In the genomic region with DNA sequence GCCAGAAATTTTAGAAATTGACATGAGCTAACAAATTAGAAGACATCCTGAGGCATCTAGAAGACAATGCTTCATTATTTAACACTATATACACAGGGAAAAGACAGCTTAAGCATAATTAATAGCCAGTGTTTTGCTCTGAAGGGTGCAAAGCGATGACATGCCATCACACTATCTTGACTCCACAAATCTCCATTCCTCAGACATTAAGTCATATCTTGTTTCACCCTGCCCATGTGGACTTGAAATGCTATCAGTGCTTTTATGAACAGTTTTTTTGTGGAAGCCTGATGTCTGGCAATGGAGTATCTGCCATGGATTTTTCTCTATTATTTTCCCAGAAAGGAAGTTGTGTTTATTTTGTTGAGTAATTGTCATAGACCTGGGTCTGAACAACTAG, we compare ENCODE assay signal across 22 cellular contexts. TPM values are rescaled to one million over a fixed set of nuclear protein-coding genes. Genes with fewer than 3 reads are reported as not detected.
A peak's percentile ranks its signal among the peaks of the same experiment; 100 is the strongest.
DNase-seq lines count a peak whose midpoint lies in the region; FAIRE-seq and TF ChIP-seq lines count a peak whose summit lies in the region.
"Had no signal": no experiment of that assay in that cellular context is flagged by ENCODE, and none has a peak within 500 bp of the region (broad histone marks: within the 10 kb centered on the region; RNA-seq: fewer than 3 reads in every experiment).

No MANE protein-coding gene starts in this region.

- H3K4me1 ChIP-seq in left ventricle myocardium inferior: peaks cover 6% of the 10 kb centered on the region
- H3K4me1 ChIP-seq: BLaER1 had no signal

- intact Hi-C loops in left ventricle myocardium inferior (cut with micrococcal nuclease) (no loop called here), cardiac septum (cut with DNase I) (no loop called here)

- no peak for FAIRE-seq in bronchial epithelial cell (lab: Jason Lieb, UNC)
- FAIRE-seq: GM12892, H1, HepG2, RCC 7860 had no signal

- H3K27me3 ChIP-seq in left ventricle myocardium inferior (ENCODE audit: low read depth) (no peaks in the 10 kb centered on the region), bronchial epithelial cell (ENCODE audit: control insufficient read depth, insufficient read depth, low read length) (no peaks in the 10 kb centered on the region)
- H3K27me3 ChIP-seq: BLaER1, MG63 had no signal

- TF ChIP-seq CTCF in left ventricle myocardium inferior (IDR thresholded peaks at IDR 0.05; ENCODE audit: borderline replicate concordance) (no peak), bronchial epithelial cell (IDR thresholded peaks at IDR 0.05; ENCODE audit: insufficient read depth, low read length, severe bottlenecking) (no peak), fibroblast of pulmonary artery (IDR thresholded peaks at IDR 0.05; ENCODE audit: low read length, missing control alignments) (no peak)

- H3K27ac ChIP-seq in left ventricle myocardium inferior (replicated peaks): peak overlapping the region; percentile 21
- H3K27ac ChIP-seq: BLaER1, KMS-11 had no signal

- no peak for DNase-seq in left ventricle myocardium inferior
- no peak for DNase-seq in cardiac septum (ENCODE audit: low spot score)
- peak; percentile 41 for DNase-seq in bronchial epithelial cell (ENCODE audit: low read depth)
- peak; percentile 48 for DNase-seq in fibroblast of pulmonary artery (ENCODE audit: low read depth)
- no peak for DNase-seq in mucosa of gallbladder (ENCODE audit: low spot score)
- no peak for DNase-seq in NCI-H187 treated with DMSO at 0.1 percent for 48 hours (lab: John Stamatoyannopoulos, UW)
- DNase-seq in NCI-H1930 (lab: John Stamatoyannopoulos, UW): no peak
- DNase-seq in NCI-H526 (lab: John Stamatoyannopoulos, UW): no peak
- DNase-seq: 8988T, DMS79 treated with DMSO at 0.1 percent for 48 hours, GF-D8, MG63, NCI-H1092, NCI-H146, NCI-H524, SHP77 had no signal

- peaks cover 5% of the 10 kb centered on the region for H3K9me3 ChIP-seq in left ventricle myocardium inferior (replicated peaks)
- H3K9me3 ChIP-seq: BLaER1 had no signal

- H3K4me3 ChIP-seq in left ventricle myocardium inferior (no peak overlapping the region), bronchial epithelial cell (ENCODE audit: low read depth, low read length) (no peak overlapping the region), fibroblast of pulmonary artery (replicated peaks; ENCODE audit: low read depth, low read length) (no peak overlapping the region)
- H3K4me3 ChIP-seq: BLaER1, MG63 had no signal

- H3K36me3 ChIP-seq in left ventricle myocardium inferior (no peaks in the 10 kb centered on the region), bronchial epithelial cell (ENCODE audit: control insufficient read depth, insufficient read depth, low read length) (no peaks in the 10 kb centered on the region)
- H3K36me3 ChIP-seq: BLaER1, MG63 had no signal

RNA-seq across cellular contexts. Expression of a gene that starts 2.3 kb away (rescaled TPM):
- total RNA-seq in left ventricle myocardium inferior: 0.63 TPM
- total RNA-seq in cardiac septum: not detected
- total RNA-seq in bronchial epithelial cell: 0.26 and 0.38 TPM in 2 replicates
- total RNA-seq in mucosa of gallbladder: not detected
- total RNA-seq: H1, HepG2 had no signal

Comparison
In these comparisons a context has a peak if more than half of its experiments do, and no peak if none do; other contexts are left out.
1. DNase-seq: peak in bronchial epithelial cell (single experiment) and fibroblast of pulmonary artery (single experiment); none in left ventricle myocardium inferior (single experiment), cardiac septum (single experiment), mucosa of gallbladder (single experiment), NCI-H187 treated with DMSO at 0.1 percent for 48 hours (single experiment), NCI-H1930 (0 of 2) and NCI-H526 (0 of 2).